In genomic region chr1:161962094-161962887, GRCh38 we compare ENCODE assay signal across 1 cellular context.
TF ChIP-seq lines count a peak whose summit lies in the region.

No MANE protein-coding gene starts in this region.

TF ChIP-seq in GM12878, 131 proteins besides CTCF, POLR2A, EP300 and RAD21 (continued from another document and continues in another):
- TF ChIP-seq EED (IDR thresholded peaks at IDR 0.05; ENCODE audit: low read depth) (peak; percentile 64; the same call in 1 of the 2 replicates), HSF1 (IDR thresholded peaks at IDR 0.05; ENCODE audit: low read depth, low read length) (no peak), SUZ12 (IDR thresholded peaks at IDR 0.05; ENCODE audit: unreplicated experiment) (no peak), SPI1 (IDR thresholded peaks at IDR 0.05; ENCODE audit: borderline replicate concordance, insufficient read depth, low read depth, low read length) (no peak), RB1 (IDR thresholded peaks at IDR 0.05; ENCODE audit: borderline replicate concordance) (no peak), BCL11A (IDR thresholded peaks at IDR 0.05; ENCODE audit: low read depth, low read length) (peak; percentile 19; the same call in 1 of the 2 replicates), BMI1 (IDR thresholded peaks at IDR 0.05; ENCODE audit: borderline replicate concordance) (no peak), IRF3 (IDR thresholded peaks at IDR 0.05) (no peak), DPF2 (IDR thresholded peaks at IDR 0.05) (no peak), EGR1 (IDR thresholded peaks at IDR 0.05; ENCODE audit: borderline replicate concordance in 1 of 2, low read depth in 2 of 2, low read length in 2 of 2) (no peak), CHD4 (IDR thresholded peaks at IDR 0.05) (no peak), SIX5 (IDR thresholded peaks at IDR 0.05; ENCODE audit: low read depth, low read length, severe bottlenecking) (no peak), RELB (IDR thresholded peaks at IDR 0.05; ENCODE audit: low read depth) (peak; percentile 62; the same call in 1 of the 2 replicates), NFIC (IDR thresholded peaks at IDR 0.05; ENCODE audit: low read depth, low read length) (peak; percentile 63), ATF3 (IDR thresholded peaks at IDR 0.05; ENCODE audit: borderline replicate concordance, extremely low read depth, low read depth, low read length) (no peak), SKIL (IDR thresholded peaks at IDR 0.05; ENCODE audit: low read depth, poor library complexity, severe bottlenecking) (no peak), NRF1 (conservative IDR thresholded peaks at IDR 0.05; ENCODE audit: low read depth, low read length) (no peak), RELA (IDR thresholded peaks at IDR 0.05; ENCODE audit: borderline replicate concordance, partially characterized antibody) (no peak), BCL3 (IDR thresholded peaks at IDR 0.05; ENCODE audit: borderline replicate concordance, insufficient read depth, low read depth, low read length, poor library complexity, severe bottlenecking) (no peak), ELK1 (IDR thresholded peaks at IDR 0.05; ENCODE audit: low read depth, low read length) (no peak), ZNF217 (IDR thresholded peaks at IDR 0.05) (peak; percentile 50; the same call in 1 of the 2 replicates), ETV6 (conservative IDR thresholded peaks at IDR 0.05 in 1 of 2, IDR thresholded peaks at IDR 0.05 in 1 of 2; ENCODE audit: borderline replicate concordance in 1 of 2, low read depth in 1 of 2) (no peak), MXI1 (IDR thresholded peaks at IDR 0.05; ENCODE audit: low read depth, low read length) (no peak), MYB (IDR thresholded peaks at IDR 0.05; ENCODE audit: borderline replicate concordance, low read depth, low read length) (no peak), ATF7 (IDR thresholded peaks at IDR 0.05; ENCODE audit: low read depth) (peak; percentile 60; the same call in 1 of the 2 replicates), RFX5 (IDR thresholded peaks at IDR 0.05; ENCODE audit: low read depth, low read length) (no peak), CREM (IDR thresholded peaks at IDR 0.05; ENCODE audit: low read depth) (no peak), TCF12 (IDR thresholded peaks at IDR 0.05; ENCODE audit: low read depth, low read length) (no peak), ZBTB33 (IDR thresholded peaks at IDR 0.05) (no peak), CBFB (IDR thresholded peaks at IDR 0.05; ENCODE audit: low read depth) (no peak), ZNF687 (IDR thresholded peaks at IDR 0.05) (no peak), ZZZ3 (IDR thresholded peaks at IDR 0.05; ENCODE audit: control insufficient read depth, insufficient read length, low read depth) (no peak), REST (IDR thresholded peaks at IDR 0.05; ENCODE audit: low read depth, low read length) (no peak), MYC (IDR thresholded peaks at IDR 0.05; ENCODE audit: insufficient read depth, insufficient read length, insufficient replicate concordance, low read length, severe bottlenecking) (no peak), IRF4 (IDR thresholded peaks at IDR 0.05; ENCODE audit: low read depth, low read length) (no peak; the same call in 1 of the 2 replicates), IRF5 (IDR thresholded peaks at IDR 0.05; ENCODE audit: borderline replicate concordance) (no peak), STAT3 (IDR thresholded peaks at IDR 0.05; ENCODE audit: low read depth, low read length) (no peak), ZNF207 (IDR thresholded peaks at IDR 0.05; ENCODE audit: borderline replicate concordance) (no peak), FOXK2 (IDR thresholded peaks at IDR 0.05) (no peak)
